14 cellular contexts compared by ENCODE assay signal in genomic region chr11:130300567-130300966, GRCh38. TPM values are rescaled to one million over a fixed set of nuclear protein-coding genes. Genes with fewer than 3 reads are reported as not detected.
DNase-seq lines count a peak whose midpoint lies in the region; ATAC-seq and FAIRE-seq lines count a peak whose summit lies in the region.
"Had no signal": no experiment of that assay in that cellular context is flagged by ENCODE, and none has a peak within 500 bp of the region (broad histone marks: within the 10 kb centered on the region; RNA-seq: fewer than 3 reads in every experiment).

No MANE protein-coding gene starts in this region.

- ATAC-seq in GM21737 (IDR thresholded peaks at IDR 0.05; ENCODE audit: unreplicated experiment) (peak; percentile 72), HG03469 (IDR thresholded peaks at IDR 0.05; ENCODE audit: unreplicated experiment) (peak; percentile 50)

- no peak for FAIRE-seq in frontal cortex (lab: Jason Lieb, UNC)
- FAIRE-seq: small intestine had no signal

- peak; percentile 26 for DNase-seq in NCI-H82 (lab: John Stamatoyannopoulos, UW)
- no peak for DNase-seq in NCI-H82 treated with DMSO at 0.1 percent for 48 hours (lab: John Stamatoyannopoulos, UW; ENCODE audit: unreplicated experiment)
- peak; percentile 81 for DNase-seq in myocyte (ENCODE audit: low read depth)
- DNase-seq in G401 (ENCODE audit: low spot score) = no peak
- no peak for DNase-seq in frontal cortex (ENCODE audit: low spot score in 2 of 2)
- no peak for DNase-seq in NK-92 (lab: John Stamatoyannopoulos, UW; ENCODE audit: unreplicated experiment)
- DNase-seq: activated CD4-positive, alpha-beta memory T cell treated with anti-CD3 and anti-CD28 coated beads, Interleukin-2, amount 10 ng/mL, durations not matched to agents 7 days and 5 days; effector CD8-positive, alpha-beta T cell; hypothalamus; NCI-H2171; small intestine; stimulated activated CD8-positive, alpha-beta memory T cell treated with anti-CD3 and anti-CD28 coated beads, Interleukin-4, amount 100 ng/mL, for 48 hours had no signal

- in situ Hi-C loops in G401 (cut with HindIII; ENCODE audit: low sequenced_read_pairs) = no loop called here

RNA-seq across cellular contexts. Expression of gene ZBTB44, which starts 14.2 kb away (rescaled TPM):
- total RNA-seq in myocyte (20.5 and 28.3 TPM in 2 replicates), frontal cortex (165 TPM)
- polyA plus RNA-seq in myocyte (2012) = 5.5 TPM
- total RNA-seq in G401 (2014; rRNA removed; shearing (Covaris generic)) = 15.0 and 25.5 TPM in 2 replicates

Comparison
In these comparisons a context has a peak if more than half of its experiments do, and no peak if none do; other contexts are left out.
1. DNase-seq: peak in NCI-H82 (single experiment) and myocyte (single experiment); none in NCI-H82 treated with DMSO at 0.1 percent for 48 hours (single experiment), G401 (single experiment), frontal cortex (0 of 2) and NK-92 (single experiment).